8 cellular contexts compared by ENCODE assay signal in the genomic region with DNA sequence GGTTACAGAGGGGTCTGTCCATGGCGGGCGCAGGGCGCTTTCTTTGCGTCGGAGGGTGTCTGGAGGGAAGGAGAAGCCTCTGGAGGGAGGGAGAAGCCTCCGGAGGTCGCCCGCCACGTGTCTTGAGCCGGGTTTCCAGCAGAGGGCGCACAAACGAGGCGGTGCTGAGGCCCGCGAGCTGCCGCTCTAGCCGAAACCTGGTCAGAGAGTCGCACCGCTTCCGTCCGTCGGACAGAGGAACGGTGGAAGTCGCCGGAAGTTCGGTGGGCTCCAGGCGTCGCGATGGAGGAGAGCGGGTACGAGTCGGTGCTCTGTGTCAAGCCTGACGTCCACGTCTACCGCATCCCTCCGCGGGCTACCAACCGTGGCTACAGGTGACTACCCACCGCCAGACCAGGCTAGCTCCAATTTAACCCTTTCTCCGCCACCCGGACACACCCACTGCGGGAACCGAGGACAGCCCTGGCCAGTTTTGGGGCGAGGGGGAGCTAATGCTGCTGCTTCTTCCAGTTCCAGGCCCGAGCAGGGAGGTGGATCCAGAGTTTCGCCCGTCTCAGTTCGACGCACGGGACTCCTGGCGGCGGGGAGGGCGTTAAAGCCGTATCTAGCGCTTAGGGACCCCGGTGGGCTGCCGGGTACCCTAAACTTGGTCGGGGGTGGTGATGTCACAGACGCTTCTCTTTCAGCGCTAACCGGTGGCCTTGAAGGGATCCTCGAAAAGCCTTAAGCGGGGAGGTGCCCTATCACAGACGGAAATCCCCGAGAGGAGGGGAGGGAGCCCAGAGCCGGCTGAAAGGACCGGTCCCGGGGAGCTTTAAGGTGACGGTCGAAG. TPM values are rescaled to one million over a fixed set of nuclear protein-coding genes. Genes with fewer than 3 reads are reported as not detected.
DNase-seq lines count a peak whose midpoint lies in the region; ATAC-seq, FAIRE-seq and TF ChIP-seq lines count a peak whose summit lies in the region.

NECAP2 (plus strand) TSS at position 245 of the 832 bp plus-strand sequence; CDS start at position 283, 38 bp downstream.

- TF ChIP-seq CTCF in D721Med (IDR thresholded peaks at IDR 0.05; ENCODE audit: insufficient read depth, missing control alignments): peak; percentile 88
- peak; percentile 81 for TF ChIP-seq CTCF in OCI-LY7 (conservative IDR thresholded peaks at IDR 0.05; ENCODE audit: low read length)

- ATAC-seq in GM21515 (IDR thresholded peaks at IDR 0.05; ENCODE audit: unreplicated experiment): peak; percentile 71

- no peaks in the 10 kb centered on the region for H3K9me3 ChIP-seq in OCI-LY7 (ENCODE audit: low read length)

- H4K20me1 ChIP-seq in OCI-LY7 (ENCODE audit: insufficient read depth, low read length): no peaks in the 10 kb centered on the region

- H3K27ac ChIP-seq in OCI-LY7 (ENCODE audit: low read depth, low read length, poor library complexity, severe bottlenecking): peak within 1 kb of the TSS; percentile 59

- H3K4me2 ChIP-seq in OCI-LY7 (ENCODE audit: low read length): peak within 1 kb of the TSS; percentile 95

- no TSS peak for BruUV-seq in OCI-LY7 (replicated peaks; lab: Mats Ljungman, UMichigan)

- H3K79me2 ChIP-seq in OCI-LY7 (ENCODE audit: insufficient read depth, low read depth, low read length): peaks cover 22% of the 10 kb centered on the region

- no peaks in the 10 kb centered on the region for H3K9me2 ChIP-seq in OCI-LY7 (ENCODE audit: insufficient read depth, low read length)

- no peaks in the 10 kb centered on the region for H3K36me3 Mint-ChIP-seq in IgD-negative memory B cell

- no peaks in the 10 kb centered on the region for H3K9me3 Mint-ChIP-seq in IgD-negative memory B cell

- peak within 1 kb of the TSS; percentile 92 to 100 (median 98) for H3K4me3 Mint-ChIP-seq in IgD-negative memory B cell

- FAIRE-seq in D721Med (lab: Jason Lieb, UNC): no peak

- peak within 1 kb of the TSS; percentile 94 for H3K4me3 ChIP-seq in OCI-LY7 (ENCODE audit: low read depth, low read length, poor library complexity, severe bottlenecking)

- intact Hi-C loops in OCI-LY7 (cut with micrococcal nuclease; ENCODE audit: unreplicated experiment): loop anchor here (2.0 to 5.0 kb wide), 3 partner anchors 57 to 464 kb away; partner anchors contain the start of gene SZRD1

- H3K4me1 Mint-ChIP-seq in IgD-negative memory B cell: peaks cover 25 to 32% (median 29%) of the 10 kb centered on the region in 3 donors

- H2AFZ ChIP-seq in OCI-LY7 (ENCODE audit: low read length): peak within 1 kb of the TSS; percentile 81

- CTCF ChIA-PET in OCI-LY7 (lab: Charles Lee; ENCODE audit: unreplicated experiment): interaction anchor here (0.6 kb wide), 1 partner anchor 80 kb away, joined by 3 read pairs; no protein-coding TSS in a partner anchor

- H3K36me3 ChIP-seq in OCI-LY7 (ENCODE audit: insufficient read depth, low read length): peaks cover 23% of the 10 kb centered on the region

- DNase-seq in D721Med (ENCODE audit: insufficient read length, low spot score): peak; percentile 64
- peak; percentile 96 for DNase-seq in OCI-LY7 (ENCODE audit: low spot score)
- DNase-seq in activated T-cell treated with anti-CD3 and anti-CD28 coated beads for 1 hour (ENCODE audit: low read depth): peak; percentile 95
- peak; percentile 90 for DNase-seq in epidermal melanocyte (ENCODE audit: insufficient read length, low spot score)
- peak; percentile 82 for DNase-seq in middle frontal gyrus (ENCODE audit: extremely low spot score, low spot score)
- DNase-seq in stimulated activated CD8-positive, alpha-beta memory T cell treated with anti-CD3 and anti-CD28 coated beads, Interleukin-2, amount 100 ng/mL, for 1 hour (ENCODE audit: low read depth in 2 of 2): peak; percentile 90 to 91

- peaks cover 27% of the 10 kb centered on the region for H3K4me1 ChIP-seq in OCI-LY7 (ENCODE audit: insufficient read depth, low read length, poor library complexity, severe bottlenecking)

- peak within 1 kb of the TSS; percentile 97 to 98 (median 97) for H3K27ac Mint-ChIP-seq in IgD-negative memory B cell

- no peaks in the 10 kb centered on the region for H3K27me3 Mint-ChIP-seq in IgD-negative memory B cell

- POLR2A ChIA-PET in OCI-LY7 (lab: Charles Lee): interaction anchor here (0.5 to 1.2 kb wide), 7 partner anchors 12 to 777 kb away, joined by 3 to 5 read pairs (median 3); no protein-coding TSS in a partner anchor

RNA-seq across cellular contexts. Expression of gene NECAP2, which starts in this region (rescaled TPM):
- 144 TPM for polyA plus RNA-seq in IgD-negative memory B cell
- total RNA-seq in OCI-LY7 (2014; rRNA removed; shearing (Covaris generic)): 59.0 and 69.2 TPM in 2 replicates
- 47.2 and 51.8 TPM in 2 replicates for total RNA-seq in OCI-LY7 (2022)

Comparison
In these comparisons a context has a peak if more than half of its experiments do, and no peak if none do; other contexts are left out.
1. Peak in every context shown above with its lines: DNase-seq, ATAC-seq, H3K4me3 ChIP-seq and H3K27ac ChIP-seq.